ENCODE assay signal across 1 cellular context in the genomic region with DNA sequence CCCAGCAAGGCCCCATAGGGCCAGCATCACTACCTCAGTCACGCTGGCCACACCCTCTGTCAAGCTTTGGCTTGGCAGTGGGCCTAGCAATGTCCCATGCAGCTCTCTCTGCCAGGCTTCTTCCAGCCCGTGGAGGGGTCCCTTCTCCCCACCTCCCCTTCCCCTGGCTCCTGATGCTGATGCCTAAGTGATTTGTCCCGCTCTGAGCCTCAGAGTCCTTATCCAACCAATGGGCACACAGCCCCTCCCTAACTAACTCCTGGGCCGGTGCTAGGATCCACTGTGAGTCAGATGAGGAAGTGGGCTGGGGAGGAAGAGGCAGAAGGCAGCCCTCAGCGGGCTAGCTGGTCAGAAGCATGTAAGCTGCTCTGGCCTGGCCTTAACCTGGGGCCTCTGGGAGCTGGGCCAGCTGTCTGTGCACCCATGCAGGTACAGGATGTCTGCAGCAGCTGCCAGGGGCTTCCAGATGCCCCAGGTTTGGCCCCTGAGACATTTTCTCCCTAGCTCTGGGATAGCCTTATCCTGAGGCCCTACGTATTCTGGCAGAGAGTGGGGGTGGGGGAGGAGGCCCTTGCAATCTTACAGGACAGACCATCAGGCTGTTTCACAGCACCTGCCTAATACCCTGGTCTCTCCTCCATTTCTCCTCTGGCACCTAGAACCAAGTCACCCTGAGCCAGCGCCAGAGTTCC.
TF ChIP-seq lines count a peak whose summit lies in the region.

No MANE protein-coding gene starts in this region.

TF ChIP-seq in GM23338, 12 proteins besides CTCF, POLR2A, EP300 and RAD21 (continued from another document):
- TF ChIP-seq ZNF462 (CRISPR knock-in tag; IDR thresholded peaks at IDR 0.05): no peak
- no peak for TF ChIP-seq EZH2phosphoT487 (IDR thresholded peaks at IDR 0.05; ENCODE audit: unreplicated experiment)
- TF ChIP-seq ZNF331 (CRISPR knock-in tag; IDR thresholded peaks at IDR 0.05; ENCODE audit: low read depth): no peak
- no peak for TF ChIP-seq ETS1 (IDR thresholded peaks at IDR 0.05)
- TF ChIP-seq POLR2AphosphoS5 (IDR thresholded peaks at IDR 0.05; ENCODE audit: low read depth): no peak
- no peak for TF ChIP-seq REST (IDR thresholded peaks at IDR 0.05; ENCODE audit: unreplicated experiment)
- no peak for TF ChIP-seq EZH2 (IDR thresholded peaks at IDR 0.05; ENCODE audit: low read depth, unreplicated experiment)
- no peak for TF ChIP-seq NANOG (IDR thresholded peaks at IDR 0.05; ENCODE audit: borderline replicate concordance)
- no peak for TF ChIP-seq STAT1 (IDR thresholded peaks at IDR 0.05; ENCODE audit: unreplicated experiment)
